21 cellular contexts compared by ENCODE assay signal in genomic region chr3:172147113-172147818, GRCh38.
DNase-seq lines count a peak whose midpoint lies in the region; ATAC-seq, FAIRE-seq and TF ChIP-seq lines count a peak whose summit lies in the region.
"Had no signal": no experiment of that assay in that cellular context is flagged by ENCODE, and none has a peak within 500 bp of the region (broad histone marks: within the 10 kb centered on the region; RNA-seq: fewer than 3 reads in every experiment).

No MANE protein-coding gene starts in this region.

- intact Hi-C loops in endothelial cell of umbilical vein (cut with micrococcal nuclease): no loop called here
- intact Hi-C loops in tibial artery (cut with DNase I; ENCODE audit: low total_unique reads): no loop called here
- intact Hi-C loops in sigmoid colon (cut with DNase I): no loop called here

- H3K4me2 ChIP-seq in endothelial cell of umbilical vein (ENCODE audit: insufficient read depth, low read length) (no peak overlapping the region), osteoblast (ENCODE audit: insufficient read depth, low read length) (no peak overlapping the region)

- H3K79me2 ChIP-seq in ACC112 (ENCODE audit: control insufficient read depth, insufficient read depth, low read length, unreplicated experiment) (peaks cover 88% of the 10 kb centered on the region), endothelial cell of umbilical vein (ENCODE audit: control insufficient read depth, insufficient read depth, low read length) (peaks cover 74% of the 10 kb centered on the region), osteoblast (ENCODE audit: insufficient read depth, low read length) (peaks cover 98% of the 10 kb centered on the region)

- 95% methylated on average over 8 of the region's 8 CpGs for WGBS in sigmoid colon, 2 donors

- no peak for TF ChIP-seq CTCF in endothelial cell of umbilical vein (IDR thresholded peaks at IDR 0.05; ENCODE audit: extremely low read depth in 1 of 2, insufficient read depth in 1 of 2, low read depth in 1 of 2, low read length in 2 of 2)
- TF ChIP-seq CTCF in osteoblast (IDR thresholded peaks at IDR 0.05; ENCODE audit: extremely low read depth, low read depth, low read length): no peak
- no peak for TF ChIP-seq CTCF in tibial artery (IDR thresholded peaks at IDR 0.05)
- TF ChIP-seq CTCF in sigmoid colon (IDR thresholded peaks at IDR 0.05): no peak

- no TSS peak for BruUV-seq in endothelial cell of umbilical vein (replicated peaks; lab: Mats Ljungman, UMichigan)

- H3K9me3 ChIP-seq in endothelial cell of umbilical vein (replicated peaks; ENCODE audit: control insufficient read depth, insufficient read depth, low read length) (no peaks in the 10 kb centered on the region), osteoblast (ENCODE audit: low read depth, low read length) (no peaks in the 10 kb centered on the region), tibial artery (no peaks in the 10 kb centered on the region), sigmoid colon (no peaks in the 10 kb centered on the region)
- H3K9me3 ChIP-seq: BE2C, prostate gland, SK-N-SH, tibial nerve had no signal

- DNase-seq in MV-4-11 (lab: John Stamatoyannopoulos, UW): peak; percentile 24
- DNase-seq in endothelial cell of umbilical vein (ENCODE audit: low read depth, low spot score): no peak
- DNase-seq in osteoblast (ENCODE audit: insufficient read length, low spot score, missing footprints): no peak
- no peak for DNase-seq in tibial artery
- no peak for DNase-seq in AML-193 (lab: John Stamatoyannopoulos, UW)
- DNase-seq in sigmoid colon: no peak
- DNase-seq: activated CD8-positive, alpha-beta T cell treated with anti-CD3 and anti-CD28 coated beads for 36 hours; BE2C; heart left ventricle; NCI-H1105 treated with DMSO at 0.1 percent for 48 hours; NCI-H1930; NCI-H2227 treated with DMSO at 0.1 percent for 48 hours; NCI-H526 treated with DMSO at 0.1 percent for 48 hours; SK-N-SH; T-helper 17 cell had no signal

- H3K27ac ChIP-seq in ACC112 (ENCODE audit: low read depth, low read length) (peak overlapping the region; percentile 82), endothelial cell of umbilical vein (ENCODE audit: insufficient read depth, low read depth, low read length) (peak overlapping the region; percentile 94), osteoblast (ENCODE audit: low read depth, low read length) (peak overlapping the region; percentile 2), tibial artery (no peak overlapping the region), sigmoid colon (peak overlapping the region in 2 of 4 donors; percentile 42 to 44)
- H3K27ac ChIP-seq: prostate gland, RWPE1, tibial nerve had no signal

- H3K36me3 ChIP-seq in ACC112 (ENCODE audit: insufficient read depth, low read length) (peaks cover 50% of the 10 kb centered on the region), endothelial cell of umbilical vein (ENCODE audit: control insufficient read depth in 2 of 2, extremely low read depth in 1 of 2, insufficient read depth in 2 of 2, low read length in 2 of 2) (peaks cover 2 to 5% of the 10 kb centered on the region in 2 experiments), osteoblast (ENCODE audit: insufficient read depth, low read length) (peaks cover 21% of the 10 kb centered on the region), tibial artery (no peaks in the 10 kb centered on the region), sigmoid colon (no peaks in the 10 kb centered on the region)
- H3K36me3 ChIP-seq: BE2C, heart left ventricle, prostate gland, tibial nerve had no signal

- no peak for TF ChIP-seq EP300 in sigmoid colon (IDR thresholded peaks at IDR 0.05)

- POLR2A ChIA-PET in endothelial cell of umbilical vein (lab: Charles Lee): no interaction called here

- dilution Hi-C loops in endothelial cell of umbilical vein (cut with MboI; ENCODE audit: extremely low pct_ligation_motif_present, low sequenced_read_pairs): no loop called here

- no peaks in the 10 kb centered on the region for H3K9me1 ChIP-seq in endothelial cell of umbilical vein (replicated peaks; ENCODE audit: control insufficient read depth, extremely low read depth, insufficient read depth, low read length)

- peak; percentile 24 for FAIRE-seq in endothelial cell of umbilical vein (lab: Jason Lieb, UNC)
- FAIRE-seq: H54 had no signal

- H3K4me3 ChIP-seq in ACC112 (ENCODE audit: low read depth, low read length) (no peak overlapping the region), endothelial cell of umbilical vein (replicated peaks in 1 of 3; ENCODE audit: insufficient read depth in 1 of 3, low read depth in 1 of 3, low read length in 3 of 3) (no peak overlapping the region), osteoblast (ENCODE audit: insufficient read depth, low read length) (no peak overlapping the region), tibial artery (no peak overlapping the region), sigmoid colon (no peak overlapping the region)
- H3K4me3 ChIP-seq: heart left ventricle, prostate gland, tibial nerve had no signal

- TF ChIP-seq POLR2A in endothelial cell of umbilical vein (IDR thresholded peaks at IDR 0.05; ENCODE audit: low read depth, low read length) (no peak), sigmoid colon (IDR thresholded peaks at IDR 0.05) (no peak)

- no peaks in the 10 kb centered on the region for H4K20me1 ChIP-seq in endothelial cell of umbilical vein (replicated peaks; ENCODE audit: control insufficient read depth, extremely low read depth, insufficient read depth, low read length)
- peaks cover 11% of the 10 kb centered on the region for H4K20me1 ChIP-seq in osteoblast (ENCODE audit: insufficient read depth, low read length)

- H3K4me1 ChIP-seq in ACC112 (ENCODE audit: control insufficient read depth, insufficient read depth, low read length, unreplicated experiment) (peaks cover 54% of the 10 kb centered on the region), endothelial cell of umbilical vein (ENCODE audit: control insufficient read depth, extremely low read depth, insufficient read depth, low read length) (peaks cover 75% of the 10 kb centered on the region), osteoblast (ENCODE audit: insufficient read depth, low read length) (peaks cover 35% of the 10 kb centered on the region), tibial artery (peaks cover 0 to 36% (median 24%) of the 10 kb centered on the region in 4 donors), sigmoid colon (peaks cover 0 to 43% (median 27%) of the 10 kb centered on the region in 4 donors)
- H3K4me1 ChIP-seq: BE2C, prostate gland had no signal

- ATAC-seq in GM18858 (IDR thresholded peaks at IDR 0.05; ENCODE audit: unreplicated experiment): no peak
- ATAC-seq: activated CD8-positive, alpha-beta T cell treated with anti-CD3 and anti-CD28 coated beads for 36 hours; heart left ventricle; T-helper 17 cell had no signal

- no peaks in the 10 kb centered on the region for H3K27me3 ChIP-seq in ACC112 (ENCODE audit: insufficient read depth, low read length)
- no peaks in the 10 kb centered on the region for H3K27me3 ChIP-seq in endothelial cell of umbilical vein (ENCODE audit: control insufficient read depth in 2 of 2, insufficient read depth in 2 of 2, low read length in 2 of 2)
- no peaks in the 10 kb centered on the region for H3K27me3 ChIP-seq in osteoblast (ENCODE audit: insufficient read depth, low read length)
- H3K27me3 ChIP-seq in tibial artery: no peaks in the 10 kb centered on the region
- no peaks in the 10 kb centered on the region for H3K27me3 ChIP-seq in sigmoid colon
- H3K27me3 ChIP-seq: BE2C, heart left ventricle, tibial nerve had no signal

- H2AFZ ChIP-seq in ACC112 (ENCODE audit: low read length, unreplicated experiment) (no peak overlapping the region), endothelial cell of umbilical vein (ENCODE audit: low read depth, low read length) (no peak overlapping the region), osteoblast (ENCODE audit: low read length) (no peak overlapping the region)

- no peak overlapping the region for H3K9ac ChIP-seq in endothelial cell of umbilical vein (replicated peaks; ENCODE audit: extremely low read depth, insufficient read depth, low read length)
- H3K9ac ChIP-seq: SK-N-SH had no signal

- CTCF ChIA-PET in endothelial cell of umbilical vein (lab: Charles Lee): no interaction called here

TF ChIP-seq in endothelial cell of umbilical vein, 7 proteins besides CTCF, POLR2A, EP300 and RAD21:
- TF ChIP-seq MAX (IDR thresholded peaks at IDR 0.05; ENCODE audit: insufficient read depth, insufficient read length): no peak

Comparison
In these comparisons a context has a peak if more than half of its experiments do, and no peak if none do; other contexts are left out.
1. H3K27ac ChIP-seq: peak in ACC112 (single experiment), endothelial cell of umbilical vein (single experiment) and osteoblast (single experiment); none in tibial artery (0 of 2).